ENCODE assay signal across 31 cellular contexts in the genomic region with DNA sequence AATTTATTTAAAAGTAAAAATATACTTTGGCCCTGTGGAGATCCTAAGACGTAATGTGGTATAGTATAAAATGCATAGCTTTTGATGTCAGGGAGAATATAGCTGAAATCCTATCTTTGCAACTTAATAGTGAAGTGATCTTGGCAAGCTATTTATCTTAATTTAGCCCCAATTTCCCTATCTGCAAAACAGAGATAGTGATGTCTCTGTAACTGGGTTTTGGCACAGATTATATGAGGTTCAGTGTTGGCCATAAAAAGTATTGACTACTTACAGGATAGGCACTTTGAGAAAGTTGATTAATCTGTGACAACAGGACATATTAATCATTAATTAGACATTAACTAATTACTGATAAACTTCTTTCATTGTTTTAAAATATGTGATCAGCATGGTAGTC.
"Had no signal": no experiment of that assay in that cellular context is flagged by ENCODE, and none has a peak within 500 bp of the region (broad histone marks: within the 10 kb centered on the region; RNA-seq: fewer than 3 reads in every experiment).

No MANE protein-coding gene starts in this region.

- H3K36me3 ChIP-seq: adrenal gland, ascending aorta, brain microvascular endothelial cell, breast epithelium, cardiac muscle cell had no signal

- DNase-seq: activated effector memory CD4-positive, alpha-beta T cell treated with anti-CD3 and anti-CD28 coated beads, Interleukin-2, amount 50 U/mL, for 16 hours; activated effector memory CD4-positive, alpha-beta T cell treated with Interleukin-2 at 50 U/mL for 16 hours; activated gamma-delta T cell; activated gamma-delta T cell treated with Interleukin-2 at 50 U/mL for 16 hours; activated naive CD4-positive, alpha-beta T cell; activated naive CD4-positive, alpha-beta T cell treated with anti-CD3 and anti-CD28 coated beads for 36 hours; activated naive CD4-positive, alpha-beta T cell treated with anti-CD3 and anti-CD28 coated beads, Interleukin-2, amount 10 ng/mL, durations not matched to agents 7 days and 5 days; activated naive CD4-positive, alpha-beta T cell treated with anti-CD3 and anti-CD28 coated beads, Interleukin-2, amount 50 U/mL, for 16 hours; activated naive CD4-positive, alpha-beta T cell treated with Interleukin-2 at 50 U/mL for 16 hours; activated naive CD8-positive, alpha-beta T cell treated with anti-CD3 and anti-CD28 coated beads for 36 hours; activated naive CD8-positive, alpha-beta T cell treated with anti-CD3 and anti-CD28 coated beads, Interleukin-2, amount 10 ng/mL, durations not matched to agents 7 days and 5 days; activated naive CD8-positive, alpha-beta T cell treated with anti-CD3 and anti-CD28 coated beads, Interleukin-2, amount 50 U/mL, for 24 hours; activated T-cell treated with anti-CD3 and anti-CD28 coated beads, Interleukin-2, amount 50 U/mL, for 24 hours; activated T-cell treated with anti-CD3 and anti-CD28 coated beads, Interleukin-2, amount 50 U/mL, for 4 hours; activated T-cell treated with anti-CD3 and anti-CD28 coated beads, Interleukin-2, amount 50 U/mL, for 48 hours; activated T-cell treated with anti-CD3 and anti-CD28 coated beads, Interleukin-2, amount 50 U/mL, for 72 hours; adrenal gland; amniotic stem cell; amygdala; anterior cingulate cortex; aorta; body of pancreas; brain microvascular endothelial cell; caudate nucleus; central memory CD4-positive, alpha-beta T cell; cerebellar nuclear complex had no signal

- H3K9me3 ChIP-seq: adrenal gland, ascending aorta, body of pancreas, breast epithelium had no signal

- H3K27me3 ChIP-seq: adrenal gland, ascending aorta, body of pancreas, brain microvascular endothelial cell, breast epithelium had no signal

- H3K4me1 ChIP-seq: adrenal gland, ascending aorta, body of pancreas, breast epithelium had no signal

- H3K27ac ChIP-seq: adrenal gland, ascending aorta, body of pancreas, brain microvascular endothelial cell, breast epithelium, cardiac muscle cell had no signal

- ATAC-seq: activated naive CD4-positive, alpha-beta T cell treated with anti-CD3 and anti-CD28 coated beads, Interleukin-2, amount 50 U/mL, for 72 hours; activated naive CD8-positive, alpha-beta T cell treated with anti-CD3 and anti-CD28 coated beads, Interleukin-2, amount 50 U/mL, for 24 hours; activated T-cell treated with anti-CD3 and anti-CD28 coated beads, Interleukin-2, amount 50 U/mL, for 4 hours; activated T-cell treated with anti-CD3 and anti-CD28 coated beads, Interleukin-2, amount 50 U/mL, for 72 hours; activated T-helper 17 cell treated with anti-CD3 and anti-CD28 coated beads, Interleukin-2, amount 50 U/mL, for 72 hours; body of pancreas had no signal

- H3K4me3 ChIP-seq: adrenal gland, ascending aorta, body of pancreas, breast epithelium, cardiac muscle cell had no signal
